ENCODE assay signal across 1 cellular context in the genomic region with DNA sequence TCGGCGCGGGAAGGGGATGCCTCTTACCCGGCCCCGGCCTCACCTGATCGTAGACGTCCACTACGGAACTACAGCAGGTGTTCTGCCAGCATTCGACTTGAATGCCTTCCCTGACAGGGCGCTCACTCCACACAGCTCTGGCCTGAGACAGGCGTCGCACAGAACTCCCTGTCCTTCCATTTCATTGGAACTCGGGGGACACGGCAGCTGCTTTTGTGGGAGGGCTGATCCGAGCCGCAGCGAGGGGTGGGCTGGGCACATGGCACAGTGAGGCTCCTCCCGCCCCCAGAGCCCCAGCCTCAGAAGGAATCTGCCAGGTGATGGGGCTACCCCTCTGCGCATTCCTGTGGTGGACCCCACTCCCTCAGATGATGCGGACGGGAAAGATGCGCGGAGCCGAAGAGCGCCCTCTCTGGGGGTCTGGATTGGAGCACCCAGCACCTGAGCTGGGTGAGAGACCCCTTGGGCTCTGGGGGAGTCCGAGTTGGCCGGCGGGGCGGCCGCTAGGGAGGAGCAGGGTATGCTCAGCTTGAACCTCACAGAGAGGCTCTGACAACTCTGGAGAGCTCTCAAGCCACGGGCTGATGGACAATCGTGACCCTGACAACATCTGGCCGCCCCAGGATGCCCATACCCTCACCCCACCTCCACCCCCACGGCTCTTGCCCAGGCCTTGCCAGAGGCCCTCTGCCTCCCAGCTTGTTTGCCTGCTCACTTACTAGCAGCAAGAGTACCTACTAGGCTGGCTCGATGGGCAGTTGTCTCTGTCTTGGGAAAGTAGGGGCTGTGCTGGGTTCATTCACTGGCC.
TF ChIP-seq lines count a peak whose summit lies in the region.

No MANE protein-coding gene starts in this region.

TF ChIP-seq in HepG2, 621 proteins besides CTCF, POLR2A, EP300 and RAD21:
- TF ChIP-seq ATM (IDR thresholded peaks at IDR 0.05; ENCODE audit: borderline replicate concordance) (no peak), ZNF451 (CRISPR knock-in tag; IDR thresholded peaks at IDR 0.05) (no peak)
- TF ChIP-seq, protein P1, sequence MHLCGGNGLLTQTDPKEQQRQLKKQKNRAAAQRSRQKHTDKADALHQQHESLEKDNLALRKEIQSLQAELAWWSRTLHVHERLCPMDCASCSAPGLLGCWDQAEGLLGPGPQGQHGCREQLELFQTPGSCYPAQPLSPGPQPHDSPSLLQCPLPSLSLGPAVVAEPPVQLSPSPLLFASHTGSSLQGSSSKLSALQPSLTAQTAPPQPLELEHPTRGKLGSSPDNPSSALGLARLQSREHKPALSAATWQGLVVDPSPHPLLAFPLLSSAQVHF (CRISPR knock-in tag; IDR thresholded peaks at IDR 0.05) = no peak
